10 cellular contexts compared by ENCODE assay signal in genomic region chr7:66847879-66848810, GRCh38.
A peak's percentile ranks its signal among the peaks of the same experiment; 100 is the strongest.
DNase-seq lines count a peak whose midpoint lies in the region; ATAC-seq and TF ChIP-seq lines count a peak whose summit lies in the region.
"Had no signal": no experiment of that assay in that cellular context is flagged by ENCODE, and none has a peak within 500 bp of the region (broad histone marks: within the 10 kb centered on the region; RNA-seq: fewer than 3 reads in every experiment).

No MANE protein-coding gene starts in this region.

- ATAC-seq in GM18502 (IDR thresholded peaks at IDR 0.05; ENCODE audit: poor library complexity, unreplicated experiment) (no peak), GM19467 (IDR thresholded peaks at IDR 0.05; ENCODE audit: unreplicated experiment) (no peak)

- no peak for TF ChIP-seq CTCF in NB4 (IDR thresholded peaks at IDR 0.05; ENCODE audit: low read depth, low read length)
- TF ChIP-seq CTCF in astrocyte of the spinal cord (IDR thresholded peaks at IDR 0.05; ENCODE audit: low read depth, low read length), result no peak
- TF ChIP-seq CTCF in GM13977 (IDR thresholded peaks at IDR 0.05; ENCODE audit: extremely low read depth, insufficient read depth, missing control alignments), result no peak

- DNase-seq in DMS53 (lab: John Stamatoyannopoulos, UW), result peak; percentile 77
- DNase-seq in NB4 (ENCODE audit: low read depth), result peak; percentile 93
- DNase-seq in astrocyte of the spinal cord (ENCODE audit: low read depth, low spot score), result peak; percentile 68
- peak; percentile 24 for DNase-seq in myocyte (ENCODE audit: low read depth)
- DNase-seq in globus pallidus (ENCODE audit: low spot score), result no peak
- DNase-seq in GM13977 (ENCODE audit: low spot score), result no peak
- DNase-seq: NCI-H1436 had no signal

- peak overlapping the region; percentile 18 for H3K4me3 ChIP-seq in NB4 (ENCODE audit: low read depth, low read length)
- H3K4me3 ChIP-seq in astrocyte of the spinal cord (ENCODE audit: low read depth, low read length), result no peak overlapping the region
- H3K4me3 ChIP-seq: ascending aorta had no signal

- in situ Hi-C loops in astrocyte of the spinal cord (cut with HindIII; ENCODE audit: low sequenced_read_pairs), result no loop called here
- in situ Hi-C loops in GM13977 (cut with MboI; ENCODE audit: low pct_unique_long_range_greater_than_20kb, low sequenced_read_pairs, unreplicated experiment), result no loop called here

- no peak for TF ChIP-seq POLR2A in NB4 (IDR thresholded peaks at IDR 0.05; ENCODE audit: extremely low read depth, insufficient read length)

Comparison
In these comparisons a context has a peak if more than half of its experiments do, and no peak if none do; other contexts are left out.
1. DNase-seq: peak in DMS53 (single experiment), NB4 (single experiment), astrocyte of the spinal cord (single experiment) and myocyte (single experiment); none in globus pallidus (single experiment) and GM13977 (single experiment).